Comparison of ENCODE assay signal across 19 cellular contexts in the genomic region with DNA sequence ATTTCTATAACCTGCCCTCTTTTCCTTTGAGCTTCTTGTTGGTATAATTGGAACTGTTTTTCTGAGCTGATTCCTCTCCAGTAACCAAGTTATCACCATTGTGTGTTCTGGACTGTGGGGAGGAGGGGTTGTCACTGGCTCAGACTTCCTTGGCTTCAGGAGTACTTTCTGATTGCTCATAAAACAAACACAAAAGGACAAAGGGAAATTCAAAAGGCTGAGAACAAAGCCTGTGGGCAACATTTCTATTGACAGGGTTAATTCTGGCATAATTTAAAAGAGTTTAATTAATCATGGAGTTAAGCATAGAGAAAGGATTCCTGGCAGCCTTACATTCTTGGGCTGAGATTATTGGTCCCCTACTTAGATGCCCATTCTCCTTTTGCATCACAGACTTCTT.
A peak's percentile ranks its signal among the peaks of the same experiment; 100 is the strongest.
DNase-seq lines count a peak whose midpoint lies in the region; ATAC-seq and TF ChIP-seq lines count a peak whose summit lies in the region.
"Had no signal": no experiment of that assay in that cellular context is flagged by ENCODE, and none has a peak within 500 bp of the region (broad histone marks: within the 10 kb centered on the region; RNA-seq: fewer than 3 reads in every experiment).

No MANE protein-coding gene starts in this region.

- H3K4me3 ChIP-seq in epithelial cell of proximal tubule (ENCODE audit: low read depth, low read length): no peak overlapping the region
- H3K4me3 ChIP-seq in right atrium auricular region: no peak overlapping the region
- H3K4me3 ChIP-seq: upper lobe of left lung had no signal

- peak; percentile 88 for DNase-seq in Daoy (ENCODE audit: low read depth)
- peak; percentile 31 for DNase-seq in epithelial cell of proximal tubule (ENCODE audit: low read depth)
- peak; percentile 72 for DNase-seq in pulmonary artery endothelial cell (ENCODE audit: low read depth, low spot score)
- no peak for DNase-seq in chondrocyte (ENCODE audit: low spot score)
- no peak for DNase-seq in right atrium auricular region (ENCODE audit: low spot score)
- no peak for DNase-seq in activated naive CD4-positive, alpha-beta T cell treated with anti-CD3 and anti-CD28 coated beads for 36 hours
- DNase-seq: activated CD4-positive, alpha-beta T cell treated with anti-CD3 and anti-CD28 coated beads for 48 hours; CD8-positive, alpha-beta memory T cell; Karpas-422; NCI-H2171 treated with DMSO at 0.1 percent for 48 hours; nephron progenitor cell; SIG-M5; stimulated activated CD8-positive, alpha-beta memory T cell treated with anti-CD3 and anti-CD28 coated beads, Interleukin-4, amount 100 ng/mL, for 48 hours; T-cell; upper lobe of left lung had no signal

- TF ChIP-seq CTCF in VCaP (conservative IDR thresholded peaks at IDR 0.05): no peak
- TF ChIP-seq CTCF in epithelial cell of proximal tubule (conservative IDR thresholded peaks at IDR 0.05; ENCODE audit: low read depth, low read length): no peak
- no peak for TF ChIP-seq CTCF in chondrocyte (IDR thresholded peaks at IDR 0.05)
- TF ChIP-seq CTCF in right atrium auricular region (IDR thresholded peaks at IDR 0.05): no peak

- intact Hi-C loops in activated naive CD4-positive, alpha-beta T cell treated with anti-CD3 and anti-CD28 coated beads for 36 hours (cut with micrococcal nuclease): no loop called here

- H3K4me3 Mint-ChIP-seq in chondrocyte (ENCODE audit: unreplicated experiment): no peak overlapping the region
- H3K4me3 Mint-ChIP-seq in activated naive CD4-positive, alpha-beta T cell treated with anti-CD3 and anti-CD28 coated beads for 36 hours: no peak overlapping the region
- H3K4me3 Mint-ChIP-seq: activated T-helper 17 cell treated with anti-CD3 and anti-CD28 coated beads, Interleukin-2, amount 50 U/mL, for 72 hours; CD8-positive, alpha-beta memory T cell; nephron progenitor cell; T-cell had no signal

- CTCF ChIA-PET in activated naive CD4-positive, alpha-beta T cell treated with anti-CD3 and anti-CD28 coated beads for 36 hours (lab: Charles Lee): no interaction called here

- H3K27ac ChIP-seq in VCaP (peak overlapping the region; percentile 80), right atrium auricular region (no peak overlapping the region)
- H3K27ac ChIP-seq: upper lobe of left lung had no signal

- peaks cover 13% of the 10 kb centered on the region for H3K27me3 Mint-ChIP-seq in chondrocyte (ENCODE audit: low read depth)
- H3K27me3 Mint-ChIP-seq in activated naive CD4-positive, alpha-beta T cell treated with anti-CD3 and anti-CD28 coated beads for 36 hours (ENCODE audit: low read depth): peaks cover 15% of the 10 kb centered on the region
- H3K27me3 Mint-ChIP-seq: progenitor cell of endocrine pancreas had no signal

- H3K4me1 Mint-ChIP-seq in chondrocyte (ENCODE audit: low read depth): no peaks in the 10 kb centered on the region
- H3K4me1 Mint-ChIP-seq in activated naive CD4-positive, alpha-beta T cell treated with anti-CD3 and anti-CD28 coated beads for 36 hours (ENCODE audit: low read depth): no peaks in the 10 kb centered on the region
- H3K4me1 Mint-ChIP-seq: activated T-helper 17 cell treated with anti-CD3 and anti-CD28 coated beads, Interleukin-2, amount 50 U/mL, for 72 hours; CD8-positive, alpha-beta memory T cell; nephron progenitor cell; T-cell had no signal

- no peak for ATAC-seq in HG02981 (IDR thresholded peaks at IDR 0.05; ENCODE audit: unreplicated experiment)
- ATAC-seq: activated T-helper 17 cell treated with anti-CD3 and anti-CD28 coated beads, Interleukin-2, amount 50 U/mL, for 72 hours; T-cell had no signal

- no peaks in the 10 kb centered on the region for H3K36me3 ChIP-seq in right atrium auricular region
- H3K36me3 ChIP-seq: upper lobe of left lung had no signal

- no peaks in the 10 kb centered on the region for H3K27me3 ChIP-seq in right atrium auricular region
- H3K27me3 ChIP-seq: upper lobe of left lung had no signal

- H3K4me1 ChIP-seq in right atrium auricular region: no peaks in the 10 kb centered on the region
- H3K4me1 ChIP-seq: upper lobe of left lung had no signal

- H3K9me3 Mint-ChIP-seq in chondrocyte (ENCODE audit: low read depth): no peaks in the 10 kb centered on the region
- H3K9me3 Mint-ChIP-seq in activated naive CD4-positive, alpha-beta T cell treated with anti-CD3 and anti-CD28 coated beads for 36 hours: no peaks in the 10 kb centered on the region
- H3K9me3 Mint-ChIP-seq: activated T-helper 17 cell treated with anti-CD3 and anti-CD28 coated beads, Interleukin-2, amount 50 U/mL, for 72 hours; CD8-positive, alpha-beta memory T cell; nephron progenitor cell; T-cell had no signal

- no peaks in the 10 kb centered on the region for H3K9me3 ChIP-seq in right atrium auricular region
- H3K9me3 ChIP-seq: upper lobe of left lung had no signal

- H3K27ac Mint-ChIP-seq in chondrocyte (ENCODE audit: unreplicated experiment): no peak overlapping the region
- H3K27ac Mint-ChIP-seq in activated naive CD4-positive, alpha-beta T cell treated with anti-CD3 and anti-CD28 coated beads for 36 hours: no peak overlapping the region
- H3K27ac Mint-ChIP-seq: activated T-helper 17 cell treated with anti-CD3 and anti-CD28 coated beads, Interleukin-2, amount 50 U/mL, for 72 hours; CD8-positive, alpha-beta memory T cell; nephron progenitor cell; progenitor cell of endocrine pancreas; T-cell had no signal

- no peaks in the 10 kb centered on the region for H3K36me3 Mint-ChIP-seq in chondrocyte (ENCODE audit: low read depth)
- H3K36me3 Mint-ChIP-seq in activated naive CD4-positive, alpha-beta T cell treated with anti-CD3 and anti-CD28 coated beads for 36 hours (ENCODE audit: low read depth): no peaks in the 10 kb centered on the region
- H3K36me3 Mint-ChIP-seq: CD8-positive, alpha-beta memory T cell; T-cell had no signal

Comparison
In these comparisons a context has a peak if more than half of its experiments do, and no peak if none do; other contexts are left out.
1. DNase-seq: peak in Daoy (single experiment), epithelial cell of proximal tubule (single experiment) and pulmonary artery endothelial cell (single experiment); none in chondrocyte (single experiment), right atrium auricular region (single experiment) and activated naive CD4-positive, alpha-beta T cell treated with anti-CD3 and anti-CD28 coated beads for 36 hours (single experiment).